Comparison of ENCODE assay signal across 26 cellular contexts in the genomic region with DNA sequence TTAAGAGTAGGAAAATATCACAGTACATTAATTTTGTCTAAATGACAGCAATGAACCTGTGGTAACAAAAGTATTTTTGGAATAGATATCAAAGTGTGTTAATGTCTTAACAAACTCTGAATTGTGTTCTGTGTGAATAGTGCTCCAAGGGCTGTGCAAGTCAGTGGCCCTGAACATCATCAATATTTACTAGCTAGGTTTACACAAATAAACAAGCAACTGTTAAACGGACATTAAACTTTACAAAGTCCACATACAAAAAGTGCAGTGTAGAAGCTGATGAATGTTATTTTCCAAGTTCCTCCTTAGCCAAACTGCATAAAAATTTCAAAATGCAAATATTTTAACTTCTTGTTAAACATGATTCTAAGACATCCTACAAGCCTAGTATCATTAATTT. TPM values are rescaled to one million over a fixed set of nuclear protein-coding genes. Genes with fewer than 3 reads are reported as not detected.
"Had no signal": no experiment of that assay in that cellular context is flagged by ENCODE, and none has a peak within 500 bp of the region (broad histone marks: within the 10 kb centered on the region; RNA-seq: fewer than 3 reads in every experiment).

No MANE protein-coding gene starts in this region.

- H3K9me3 ChIP-seq: body of pancreas, thyroid gland had no signal

- H3K4me3 Mint-ChIP-seq: activated CD8-positive, alpha-beta T cell treated with anti-CD3 and anti-CD28 coated beads for 36 hours; activated naive CD8-positive, alpha-beta T cell treated with anti-CD3 and anti-CD28 coated beads, Interleukin-2, amount 50 U/mL, for 24 hours; activated T-helper 17 cell treated with anti-CD3 and anti-CD28 coated beads, Interleukin-2, amount 50 U/mL, for 72 hours; dendritic cell treated with granulocyte-macrophage colony-stimulating factor and Interleukin-4, amounts not matched to agents 40 ng/mL and 50 ng/mL, for 4 days; stimulated activated naive CD8-positive, alpha-beta T cell treated with anti-CD3 and anti-CD28 coated beads, Interleukin-15, Interleukin-2, amounts not matched to agents 100 ng/mL and 50 ng/mL, for 24 hours; T-helper 1 cell treated with Interleukin-12 subunit alpha and Interleukin-12 subunit beta and Interleukin-4 antibody, amounts not matched to agents 30 μg/mL and 1 μg/mL, for 36 hours had no signal

- H3K4me1 Mint-ChIP-seq: activated T-helper 17 cell treated with anti-CD3 and anti-CD28 coated beads, Interleukin-2, amount 50 U/mL, for 72 hours had no signal

- ATAC-seq: activated CD8-positive, alpha-beta T cell treated with anti-CD3 and anti-CD28 coated beads for 36 hours; activated naive CD8-positive, alpha-beta T cell treated with anti-CD3 and anti-CD28 coated beads, Interleukin-2, amount 50 U/mL, for 24 hours; activated T-helper 17 cell treated with anti-CD3 and anti-CD28 coated beads, Interleukin-2, amount 50 U/mL, for 72 hours; body of pancreas had no signal

- H3K27ac Mint-ChIP-seq: activated CD8-positive, alpha-beta T cell treated with anti-CD3 and anti-CD28 coated beads for 36 hours; activated naive CD8-positive, alpha-beta T cell treated with anti-CD3 and anti-CD28 coated beads, Interleukin-2, amount 50 U/mL, for 24 hours; progenitor cell of endocrine pancreas; stimulated activated naive CD8-positive, alpha-beta T cell treated with anti-CD3 and anti-CD28 coated beads, Interleukin-15, Interleukin-2, amounts not matched to agents 100 ng/mL and 50 ng/mL, for 24 hours; T-helper 1 cell treated with Interleukin-12 subunit alpha and Interleukin-12 subunit beta and Interleukin-4 antibody, amounts not matched to agents 30 μg/mL and 1 μg/mL, for 36 hours had no signal

- H3K9me3 Mint-ChIP-seq: activated CD8-positive, alpha-beta T cell treated with anti-CD3 and anti-CD28 coated beads for 36 hours; activated naive CD8-positive, alpha-beta T cell treated with anti-CD3 and anti-CD28 coated beads, Interleukin-2, amount 50 U/mL, for 24 hours; activated T-helper 17 cell treated with anti-CD3 and anti-CD28 coated beads, Interleukin-2, amount 50 U/mL, for 72 hours; dendritic cell treated with granulocyte-macrophage colony-stimulating factor and Interleukin-4, amounts not matched to agents 40 ng/mL and 50 ng/mL, for 4 days; naive B cell; stimulated activated naive CD8-positive, alpha-beta T cell treated with anti-CD3 and anti-CD28 coated beads, Interleukin-15, Interleukin-2, amounts not matched to agents 100 ng/mL and 50 ng/mL, for 24 hours; T-helper 1 cell treated with Interleukin-12 subunit alpha and Interleukin-12 subunit beta and Interleukin-4 antibody, amounts not matched to agents 30 μg/mL and 1 μg/mL, for 36 hours had no signal

- H3K27me3 Mint-ChIP-seq: activated CD8-positive, alpha-beta T cell treated with anti-CD3 and anti-CD28 coated beads for 36 hours; activated naive CD8-positive, alpha-beta T cell treated with anti-CD3 and anti-CD28 coated beads, Interleukin-2, amount 50 U/mL, for 24 hours; activated T-helper 17 cell treated with anti-CD3 and anti-CD28 coated beads, Interleukin-2, amount 50 U/mL, for 72 hours; dendritic cell treated with granulocyte-macrophage colony-stimulating factor and Interleukin-4, amounts not matched to agents 40 ng/mL and 50 ng/mL, for 4 days; naive B cell; progenitor cell of endocrine pancreas; stimulated activated naive CD8-positive, alpha-beta T cell treated with anti-CD3 and anti-CD28 coated beads, Interleukin-15, Interleukin-2, amounts not matched to agents 100 ng/mL and 50 ng/mL, for 24 hours had no signal

- DNase-seq: activated CD4-positive, alpha-beta T cell treated with anti-CD3 and anti-CD28 coated beads for 4 hours; activated CD4-positive, CD25-positive, alpha-beta regulatory T cell; activated CD8-positive, alpha-beta T cell treated with anti-CD3 and anti-CD28 coated beads for 36 hours; activated naive CD4-positive, alpha-beta T cell treated with Interleukin-2 at 50 U/mL for 16 hours; activated naive CD8-positive, alpha-beta T cell treated with anti-CD3 and anti-CD28 coated beads, Interleukin-2, amount 50 U/mL, for 24 hours; activated T-cell treated with anti-CD3 and anti-CD28 coated beads, Interleukin-2, amount 50 U/mL, for 1 hour; anterior cingulate cortex; body of pancreas; effector CD4-positive, alpha-beta T cell; erythroblast; foreskin fibroblast; kidney; naive B cell; retina; stimulated activated CD4-positive, alpha-beta T cell treated with anti-CD3 and anti-CD28 coated beads, Interleukin-4, amount 100 ng/mL, for 4 hours; substantia nigra; T1000; thyroid gland had no signal

- H3K27me3 ChIP-seq: body of pancreas, thyroid gland had no signal

- H3K27ac ChIP-seq: body of pancreas, thyroid gland had no signal

- H3K4me3 ChIP-seq: body of pancreas, lung, thyroid gland had no signal

RNA-seq across cellular contexts. Expression of a gene that starts 47.8 kb away (rescaled TPM):
- total RNA-seq: activated CD8-positive, alpha-beta T cell treated with anti-CD3 and anti-CD28 coated beads for 36 hours; activated T-helper 17 cell treated with anti-CD3 and anti-CD28 coated beads, Interleukin-2, amount 50 U/mL, for 72 hours; cardiac septum; glomerular endothelial cell had no signal
